1 cellular context compared by ENCODE assay signal in the genomic region with DNA sequence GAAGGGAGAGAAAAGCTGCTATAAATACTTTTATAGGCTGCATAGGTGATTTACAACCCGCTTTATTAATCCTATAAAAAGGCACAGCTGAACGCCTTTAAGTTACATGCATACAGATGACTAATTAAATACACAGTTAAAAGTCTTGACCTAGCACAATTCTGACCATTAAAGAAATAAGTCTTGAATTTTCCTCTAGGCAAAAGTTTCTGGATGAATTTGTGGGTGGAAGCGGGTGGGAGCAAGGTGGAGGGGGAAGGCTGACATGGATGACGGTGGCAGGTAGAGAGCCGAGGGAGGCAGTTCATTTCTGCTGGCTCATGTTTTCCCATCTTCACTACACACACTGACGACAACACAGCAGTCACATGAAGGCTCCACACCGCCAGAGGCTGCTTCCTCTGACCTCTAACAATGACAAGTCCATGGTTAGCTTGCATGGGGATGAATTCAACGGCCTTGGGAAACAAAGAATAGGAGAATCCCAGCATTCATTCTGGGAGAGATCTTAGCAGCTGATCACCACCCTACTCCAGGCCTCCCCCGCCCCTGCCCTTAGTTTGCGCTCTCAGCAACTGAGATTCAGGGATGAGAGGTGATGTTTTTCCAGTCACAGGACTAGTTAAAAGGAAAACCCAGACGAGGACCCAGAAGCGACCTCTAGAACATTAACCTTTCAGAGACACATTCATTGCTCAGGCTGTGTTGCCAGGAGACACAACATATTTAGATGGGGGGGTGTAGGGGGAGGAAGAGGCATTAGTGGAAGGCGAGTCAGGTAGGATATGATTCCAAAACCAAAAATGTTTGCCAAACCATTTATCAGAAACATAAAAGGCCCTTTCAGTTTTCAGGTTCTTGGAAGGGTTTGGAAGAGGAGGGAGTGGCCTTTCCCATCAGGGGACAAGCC.
TF ChIP-seq lines count a peak whose summit lies in the region.

No MANE protein-coding gene starts in this region.

TF ChIP-seq in HEK293, 187 proteins besides CTCF, POLR2A, EP300 and RAD21 (continued from another document):
- TF ChIP-seq ZNF335 (tag by site-specific recombination; conservative IDR thresholded peaks at IDR 0.05), result 0 out of 2 replicates have a peak, but pooled peaks have one; percentile 23
